In genomic region chr12:76199808-76200207, GRCh38 we compare ENCODE assay signal across 16 cellular contexts.
A peak's percentile ranks its signal among the peaks of the same experiment; 100 is the strongest.
DNase-seq lines count a peak whose midpoint lies in the region; ATAC-seq and TF ChIP-seq lines count a peak whose summit lies in the region.
"Had no signal": no experiment of that assay in that cellular context is flagged by ENCODE, and none has a peak within 500 bp of the region (broad histone marks: within the 10 kb centered on the region; RNA-seq: fewer than 3 reads in every experiment).

No MANE protein-coding gene starts in this region.

- TF ChIP-seq CTCF in SK-N-SH (IDR thresholded peaks at IDR 0.05) = no peak
- no peak for TF ChIP-seq CTCF in fibroblast of lung (conservative IDR thresholded peaks at IDR 0.05 in 1 of 2, IDR thresholded peaks at IDR 0.05 in 1 of 2; ENCODE audit: low read depth in 1 of 2, low read length in 2 of 2)
- TF ChIP-seq CTCF in Peyer's patch (IDR thresholded peaks at IDR 0.05) = no peak

- no peak overlapping the region for H3K4me2 ChIP-seq in SK-N-SH
- H3K4me2 ChIP-seq in fibroblast of lung (ENCODE audit: extremely low read depth, insufficient read depth, low read length) = no peak overlapping the region
- H3K4me2 ChIP-seq: A549 had no signal

- no peaks in the 10 kb centered on the region for H3K27me3 ChIP-seq in SK-N-SH (ENCODE audit: insufficient read depth)
- no peaks in the 10 kb centered on the region for H3K27me3 ChIP-seq in fibroblast of lung (ENCODE audit: control insufficient read depth, insufficient read depth, low read length)
- H3K27me3 ChIP-seq in Peyer's patch = no peaks in the 10 kb centered on the region

- no peak overlapping the region for H3K27ac ChIP-seq in SK-N-SH (ENCODE audit: low read depth in 2 of 2, low read length in 1 of 2)
- no peak overlapping the region for H3K27ac ChIP-seq in fibroblast of lung (ENCODE audit: insufficient read depth, low read length)
- H3K27ac ChIP-seq in Peyer's patch = no peak overlapping the region
- H3K27ac ChIP-seq: A549 had no signal

- ATAC-seq in SK-N-SH treated with all-trans-retinoic acid at 6 μM for 48 hours = no peak
- no peak for ATAC-seq in HG03175 (IDR thresholded peaks at IDR 0.05; ENCODE audit: unreplicated experiment)
- no peak for ATAC-seq in GM19351 (IDR thresholded peaks at IDR 0.05; ENCODE audit: unreplicated experiment)
- ATAC-seq: A549, right cardiac atrium had no signal

- DNase-seq in SK-N-SH (no peak), RPMI8226 (peak; percentile 10), fibroblast of lung (ENCODE audit: low read depth in 2 of 2) (peak; percentile 76 to 95), Peyer's patch (no peak)
- DNase-seq in activated effector memory CD4-positive, alpha-beta T cell treated with anti-CD3 and anti-CD28 coated beads, Interleukin-2, amount 50 U/mL, for 16 hours = no peak
- DNase-seq: activated CD8-positive, alpha-beta memory T cell treated with anti-CD3 and anti-CD28 coated beads for 24 hours; activated effector memory CD4-positive, alpha-beta T cell treated with Interleukin-2 at 50 U/mL for 16 hours; effector CD8-positive, alpha-beta T cell; NCI-H2081; right cardiac atrium; stimulated activated CD4-positive, alpha-beta T cell treated with anti-CD3 and anti-CD28 coated beads, Interleukin-4, amount 100 ng/mL, for 24 hours; trophoblast cell had no signal

- no peaks in the 10 kb centered on the region for H3K9me2 ChIP-seq in SK-N-SH

- H3K4me3 ChIP-seq in SK-N-SH (ENCODE audit: low read depth in 2 of 2, low read length in 1 of 2) = no peak overlapping the region
- no peak overlapping the region for H3K4me3 ChIP-seq in fibroblast of lung (replicated peaks in 1 of 4; ENCODE audit: control extremely low read depth in 1 of 4, insufficient read depth in 1 of 4, low read depth in 3 of 4, low read length in 4 of 4)
- no peak overlapping the region for H3K4me3 ChIP-seq in Peyer's patch
- H3K4me3 ChIP-seq: A549 had no signal

- no peaks in the 10 kb centered on the region for H3K36me3 ChIP-seq in SK-N-SH (replicated peaks in 1 of 2; ENCODE audit: control insufficient read depth in 1 of 2, insufficient read depth in 2 of 2, low read length in 1 of 2)
- no peaks in the 10 kb centered on the region for H3K36me3 ChIP-seq in fibroblast of lung (ENCODE audit: control insufficient read depth, insufficient read depth, low read length)
- H3K36me3 ChIP-seq in Peyer's patch = no peaks in the 10 kb centered on the region

- CTCF ChIA-PET in SK-N-SH (lab: Yijun Ruan, JAX) = interaction anchor here (0.6 to 1.2 kb wide), 2 partner anchors 84 to 148 kb away, joined by 3 read pairs; no protein-coding TSS in a partner anchor

- 56% methylated on average over 2 of the region's 2 CpGs for WGBS in SK-N-SH (ENCODE audit: low lambda C conversion rate)

- H3K79me2 ChIP-seq in SK-N-SH (ENCODE audit: insufficient read depth) (no peaks in the 10 kb centered on the region), fibroblast of lung (ENCODE audit: control insufficient read depth, insufficient read depth, low read length) (no peaks in the 10 kb centered on the region)

- no peak overlapping the region for H3K9ac ChIP-seq in SK-N-SH
- H3K9ac ChIP-seq in fibroblast of lung (ENCODE audit: insufficient read depth, low read length) = no peak overlapping the region

- no peak for TF ChIP-seq EP300 in SK-N-SH (IDR thresholded peaks at IDR 0.05; ENCODE audit: borderline replicate concordance in 1 of 2, low read depth in 1 of 2, low read length in 1 of 2)

- H3K9me3 ChIP-seq in SK-N-SH = peaks cover 17% of the 10 kb centered on the region; the same call in 1 of the 2 replicates
- no peaks in the 10 kb centered on the region for H3K9me3 ChIP-seq in fibroblast of lung (ENCODE audit: control insufficient read depth, insufficient read depth, low read depth, low read length)
- H3K9me3 ChIP-seq in Peyer's patch = peaks cover 0 to 11% (median 4%) of the 10 kb centered on the region in 4 donors

- no peaks in the 10 kb centered on the region for H3F3A ChIP-seq in SK-N-SH (replicated peaks; ENCODE audit: insufficient read depth)

- H4K20me1 ChIP-seq in SK-N-SH (ENCODE audit: insufficient read depth) (no peaks in the 10 kb centered on the region), fibroblast of lung (ENCODE audit: control insufficient read depth, extremely low read depth, insufficient read depth, low read length) (no peaks in the 10 kb centered on the region)

- TF ChIP-seq POLR2A in Peyer's patch (IDR thresholded peaks at IDR 0.05) = no peak

- H3K4me1 ChIP-seq in SK-N-SH (ENCODE audit: control insufficient read depth in 1 of 2, insufficient read depth in 2 of 2, low read depth in 1 of 2, low read length in 1 of 2) (no peaks in the 10 kb centered on the region), fibroblast of lung (ENCODE audit: control insufficient read depth, extremely low read depth, insufficient read depth, low read length) (no peaks in the 10 kb centered on the region), Peyer's patch (no peaks in the 10 kb centered on the region)
- H3K4me1 ChIP-seq: A549 had no signal

- POLR2A ChIA-PET in SK-N-SH (lab: Yijun Ruan, JAX) = no interaction called here

- no peak for TF ChIP-seq RAD21 in SK-N-SH (IDR thresholded peaks at IDR 0.05; ENCODE audit: low read length)

- H2AFZ ChIP-seq in SK-N-SH (ENCODE audit: low read depth) (no peak overlapping the region), fibroblast of lung (ENCODE audit: low read length) (no peak overlapping the region)

TF ChIP-seq in SK-N-SH, 30 proteins besides CTCF, POLR2A, EP300 and RAD21:
- TF ChIP-seq NFIC (IDR thresholded peaks at IDR 0.05; ENCODE audit: borderline replicate concordance) = peak; percentile 31; the same call in 1 of the 2 replicates
- TF ChIP-seq RFX5 (IDR thresholded peaks at IDR 0.05; ENCODE audit: low read length) = no peak
- no peak for TF ChIP-seq FOSL2 (IDR thresholded peaks at IDR 0.05; ENCODE audit: borderline replicate concordance, low read depth)
- TF ChIP-seq, protein P1, sequence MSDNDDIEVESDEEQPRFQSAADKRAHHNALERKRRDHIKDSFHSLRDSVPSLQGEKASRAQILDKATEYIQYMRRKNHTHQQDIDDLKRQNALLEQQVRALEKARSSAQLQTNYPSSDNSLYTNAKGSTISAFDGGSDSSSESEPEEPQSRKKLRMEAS (IDR thresholded peaks at IDR 0.05; ENCODE audit: low read depth) = no peak
- TF ChIP-seq TCF12 (IDR thresholded peaks at IDR 0.05) = peak; percentile 49

TF ChIP-seq in SK-N-SH treated with all-trans-retinoic acid at 6 μM for 48 hours, 23 proteins besides CTCF, POLR2A, EP300 and RAD21:
- TF ChIP-seq ZNF70 (CRISPR knock-in tag; IDR thresholded peaks at IDR 0.05) = no peak
- TF ChIP-seq ZFP3 (CRISPR knock-in tag; IDR thresholded peaks at IDR 0.05) = no peak
- TF ChIP-seq ZC3H10 (CRISPR knock-in tag; IDR thresholded peaks at IDR 0.05) = no peak
- no peak for TF ChIP-seq ESRRG (CRISPR knock-in tag; IDR thresholded peaks at IDR 0.05)
- no peak for TF ChIP-seq TOX (CRISPR knock-in tag; IDR thresholded peaks at IDR 0.05; ENCODE audit: borderline replicate concordance)

Comparison
In these comparisons a context has a peak if more than half of its experiments do, and no peak if none do; other contexts are left out.
1. DNase-seq: peak in RPMI8226 (single experiment) and fibroblast of lung (2 of 2); none in SK-N-SH (single experiment), activated effector memory CD4-positive, alpha-beta T cell treated with anti-CD3 and anti-CD28 coated beads, Interleukin-2, amount 50 U/mL, for 16 hours (single experiment) and Peyer's patch (0 of 3).